ENCODE assay signal across 8 cellular contexts in the genomic region with DNA sequence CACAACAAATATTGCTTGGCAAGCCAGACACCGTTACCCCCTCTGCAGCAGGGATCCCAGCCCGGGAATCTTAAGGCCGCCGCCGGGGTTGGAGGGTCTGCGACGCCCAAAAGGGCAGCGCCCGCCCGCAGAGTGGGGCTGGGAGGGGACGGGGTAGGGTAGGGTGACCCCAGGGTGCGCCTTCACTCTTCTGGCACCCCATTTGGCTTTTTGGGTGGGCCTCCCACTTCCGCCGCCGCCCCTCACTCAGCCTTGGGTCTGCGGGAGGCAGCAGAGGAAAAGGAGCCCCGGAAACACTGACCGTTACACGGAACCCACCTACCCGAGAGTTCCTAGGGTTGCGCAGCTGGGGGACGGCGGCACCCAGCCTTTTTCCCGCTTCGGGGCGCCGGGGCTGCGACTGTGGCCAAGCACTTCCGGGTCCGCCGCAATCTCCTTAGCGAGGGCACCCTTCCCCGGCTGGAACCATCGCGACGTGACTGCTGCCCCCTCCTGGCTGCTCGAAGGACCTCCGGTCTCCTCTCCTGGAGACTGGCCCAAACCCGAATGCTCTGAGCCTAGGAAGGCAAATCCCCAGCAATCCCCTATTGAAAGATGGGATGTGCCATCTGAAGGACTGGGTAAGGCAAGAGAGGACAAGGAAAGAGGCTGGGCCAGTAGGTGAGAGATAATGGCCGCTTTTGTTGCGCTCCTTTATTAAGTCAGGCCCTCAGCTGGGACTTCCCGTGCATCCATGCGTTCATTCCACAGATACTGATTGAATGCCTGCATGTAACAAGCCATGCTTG. TPM values are rescaled to one million over a fixed set of nuclear protein-coding genes. Genes with fewer than 3 reads are reported as not detected.
DNase-seq lines count a peak whose midpoint lies in the region; ATAC-seq, FAIRE-seq and TF ChIP-seq lines count a peak whose summit lies in the region.

A gene (minus strand): TSS at position 404 of the 788 bp plus-strand sequence. CDS start 1,447 bp downstream, outside the sequence.

- DNase-seq in GM12864 (ENCODE audit: low read depth) (peak; percentile 65), NCI-H1105 (lab: John Stamatoyannopoulos, UW) (peak; percentile 81), SKM-1 treated with dmso at 0.1 percent for 144 hours (lab: John Stamatoyannopoulos, UW; ENCODE audit: unreplicated experiment) (peak; percentile 98), Right ventricle myocardium superior (peak; percentile 94), pancreas (peak; percentile 85 to 97 (median 92)), tibial artery (peak; percentile 87 to 93)

- peak within 1 kb of the TSS; percentile 94 for H3K27ac Mint-ChIP-seq in activated naive CD8-positive, alpha-beta T cell

- H3K27me3 Mint-ChIP-seq in activated naive CD8-positive, alpha-beta T cell = no peaks in the 10 kb centered on the region

- no peak for FAIRE-seq in pancreas (lab: Jason Lieb, UNC)

- H3K4me3 ChIP-seq in GM12864 (ENCODE audit: low read depth, low read length) = peak within 1 kb of the TSS; percentile 81
- H3K4me3 ChIP-seq in pancreas = peak within 1 kb of the TSS; percentile 79 to 98 (median 85)
- peak within 1 kb of the TSS; percentile 89 to 99 for H3K4me3 ChIP-seq in tibial artery

- no peaks in the 10 kb centered on the region for H3K36me3 Mint-ChIP-seq in activated naive CD8-positive, alpha-beta T cell

- H3K9me3 ChIP-seq in pancreas = no peaks in the 10 kb centered on the region
- no peaks in the 10 kb centered on the region for H3K9me3 ChIP-seq in tibial artery

- WGBS in pancreas, 2 donors = 5 to 6% methylated on average over 43 of the region's 43 CpGs

- peak; percentile 99 for ATAC-seq in HG02623 (IDR thresholded peaks at IDR 0.05; ENCODE audit: unreplicated experiment)
- peak; percentile 100 for ATAC-seq in Right ventricle myocardium superior (ENCODE audit: poor library complexity)
- ATAC-seq in pancreas = peak; percentile 99 to 100 (median 100)

- H3K36me3 ChIP-seq in pancreas (no peaks in the 10 kb centered on the region), tibial artery (peaks cover 0 to 8% (median 0%) of the 10 kb centered on the region in 3 donors)

- H3K27ac ChIP-seq in pancreas = peak within 1 kb of the TSS in 2 of 4 donors; percentile 47 to 78
- H3K27ac ChIP-seq in tibial artery = peak within 1 kb of the TSS; percentile 84 to 91

- TF ChIP-seq CTCF in GM12864 (IDR thresholded peaks at IDR 0.05; ENCODE audit: low read depth, low read length, missing control alignments) = peak; percentile 93
- TF ChIP-seq CTCF in pancreas (IDR thresholded peaks at IDR 0.05) = peak; percentile 77 to 87 (median 80)
- TF ChIP-seq CTCF in tibial artery (IDR thresholded peaks at IDR 0.05) = peak; percentile 81 to 87

- peaks cover 0 to 17% (median 7%) of the 10 kb centered on the region in 3 donors for H3K4me1 ChIP-seq in pancreas
- peaks cover 0 to 23% (median 9%) of the 10 kb centered on the region in 4 donors for H3K4me1 ChIP-seq in tibial artery

- no peaks in the 10 kb centered on the region for H3K9me3 Mint-ChIP-seq in activated naive CD8-positive, alpha-beta T cell (ENCODE audit: low read depth)

- H3K4me1 Mint-ChIP-seq in activated naive CD8-positive, alpha-beta T cell (ENCODE audit: low read depth) = peaks cover 40% of the 10 kb centered on the region

- H3K4me3 Mint-ChIP-seq in activated naive CD8-positive, alpha-beta T cell = peak within 1 kb of the TSS; percentile 95

- no peaks in the 10 kb centered on the region for H3K27me3 ChIP-seq in pancreas
- no peaks in the 10 kb centered on the region for H3K27me3 ChIP-seq in tibial artery

- intact Hi-C loops in Right ventricle myocardium superior (cut with DNase I) (loop anchor here (10.0 kb wide), 1 partner anchor 349 kb away; no protein-coding TSS in a partner anchor), pancreas (cut with DNase I) (no loop called here), tibial artery (cut with DNase I; ENCODE audit: low total_unique reads) (loop anchor here (10.0 kb wide), 2 partner anchors 119 to 639 kb away; no protein-coding TSS in a partner anchor)

RNA-seq across cellular contexts. Expression of the gene that starts here (rescaled TPM):
- total RNA-seq in Right ventricle myocardium superior (12.7 TPM), pancreas (10 to 100 TPM in 5 of 6 donors, 1 to 10 TPM in 1; 9.5 to 18.5 (median 12.7) TPM)
- 10 to 100 TPM; 13.8 to 17.9 TPM for polyA plus RNA-seq in pancreas

Comparison
In these comparisons a context has a peak if more than half of its experiments do, and no peak if none do; other contexts are left out.
1. intact Hi-C loops: an anchor here in Right ventricle myocardium superior (10.0 kb wide) and tibial artery (10.0 kb wide); none called in pancreas.